ENCODE assay signal across 24 cellular contexts in the genomic region with DNA sequence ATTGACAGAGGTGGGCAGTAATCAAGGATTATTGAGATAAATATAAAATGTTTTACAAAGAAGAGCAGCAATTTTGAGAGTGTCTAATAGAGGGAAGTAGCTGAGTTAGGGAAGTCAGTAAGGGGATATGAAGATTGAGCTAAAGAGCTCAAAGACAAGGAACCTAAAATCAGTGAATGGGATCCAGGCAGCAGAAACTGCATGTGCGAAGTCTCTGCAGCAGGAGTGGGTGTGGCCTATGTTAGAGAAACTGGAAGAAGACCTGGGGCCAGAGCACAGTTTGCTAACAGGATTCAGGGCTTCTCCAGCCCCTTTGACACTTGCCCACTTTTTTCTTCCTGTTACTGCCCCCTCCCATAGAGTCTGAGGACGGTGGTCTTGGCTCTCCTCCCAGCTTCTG. TPM values are rescaled to one million over a fixed set of nuclear protein-coding genes. Genes with fewer than 3 reads are reported as not detected.
DNase-seq lines count a peak whose midpoint lies in the region; ATAC-seq lines count a peak whose summit lies in the region.
"Had no signal": no experiment of that assay in that cellular context is flagged by ENCODE, and none has a peak within 500 bp of the region (broad histone marks: within the 10 kb centered on the region; RNA-seq: fewer than 3 reads in every experiment).

No MANE protein-coding gene starts in this region.

- no peak overlapping the region for H3K27ac Mint-ChIP-seq in activated naive CD4-positive, alpha-beta T cell treated with anti-CD3 and anti-CD28 coated beads for 36 hours
- H3K27ac Mint-ChIP-seq: CD4-positive, alpha-beta T cell had no signal

- no peaks in the 10 kb centered on the region for H3K27me3 Mint-ChIP-seq in activated naive CD4-positive, alpha-beta T cell treated with anti-CD3 and anti-CD28 coated beads for 36 hours (ENCODE audit: low read depth)
- H3K27me3 Mint-ChIP-seq: stimulated activated naive CD8-positive, alpha-beta T cell treated with anti-CD3 and anti-CD28 coated beads, Interleukin-15, amount 100 ng/mL, for 72 hours had no signal

- peak; percentile 7 to 47 for DNase-seq in Kasumi-1 (lab: John Stamatoyannopoulos, UW)
- DNase-seq in NOMO-1 treated with dmso at 0.1 percent for 144 hours (lab: John Stamatoyannopoulos, UW; ENCODE audit: unreplicated experiment): peak; percentile 84
- peak; percentile 37 for DNase-seq in globus pallidus (ENCODE audit: low spot score)
- no peak for DNase-seq in sciatic nerve (ENCODE audit: low spot score)
- DNase-seq in NCI-H2107 treated with DMSO at 0.1 percent for 48 hours (lab: John Stamatoyannopoulos, UW; ENCODE audit: unreplicated experiment): no peak
- no peak for DNase-seq in ecto neural progenitor cell (ENCODE audit: low spot score)
- DNase-seq in activated naive CD4-positive, alpha-beta T cell treated with anti-CD3 and anti-CD28 coated beads for 36 hours: no peak
- DNase-seq: activated CD4-positive, alpha-beta T cell treated with anti-CD3 and anti-CD28 coated beads for 1 hour; activated T-cell treated with anti-CD3 and anti-CD28 coated beads, Interleukin-2, amount 50 U/mL, for 4 hours; CD4-positive, alpha-beta T cell; effector memory CD4-positive, alpha-beta T cell; erythroblast; foreskin fibroblast; IMR-90; left ventricle myocardium inferior; NCI-H1436 treated with DMSO at 0.1 percent for 48 hours; NCI-H2107; NCI-H510A; NK-92 treated with Interleukin-12 subunit alpha and Interleukin-12 subunit beta, amount 100 ng/mL, for 24 hours; sigmoid colon; stimulated activated naive CD8-positive, alpha-beta T cell treated with anti-CD3 and anti-CD28 coated beads, Interleukin-15, amount 100 ng/mL, for 72 hours; SW 1271; tibial artery had no signal

- CTCF ChIA-PET in activated naive CD4-positive, alpha-beta T cell treated with anti-CD3 and anti-CD28 coated beads for 36 hours (lab: Charles Lee): interaction anchor here (1.2 to 4.2 kb wide), 2 partner anchors 11 to 345 kb away, joined by 3 to 31 read pairs; no protein-coding TSS in a partner anchor

- H3K4me1 Mint-ChIP-seq in activated naive CD4-positive, alpha-beta T cell treated with anti-CD3 and anti-CD28 coated beads for 36 hours (ENCODE audit: low read depth): peaks cover 12% of the 10 kb centered on the region

- no peaks in the 10 kb centered on the region for H3K9me3 Mint-ChIP-seq in activated naive CD4-positive, alpha-beta T cell treated with anti-CD3 and anti-CD28 coated beads for 36 hours
- H3K9me3 Mint-ChIP-seq: activated T-cell treated with anti-CD3 and anti-CD28 coated beads, Interleukin-2, amount 50 U/mL, for 4 hours; CD4-positive, alpha-beta T cell; stimulated activated naive CD8-positive, alpha-beta T cell treated with anti-CD3 and anti-CD28 coated beads, Interleukin-15, amount 100 ng/mL, for 72 hours had no signal

- intact Hi-C loops in sciatic nerve (cut with DNase I): no loop called here
- intact Hi-C loops in activated naive CD4-positive, alpha-beta T cell treated with anti-CD3 and anti-CD28 coated beads for 36 hours (cut with micrococcal nuclease): no loop called here

- H3K36me3 Mint-ChIP-seq in activated naive CD4-positive, alpha-beta T cell treated with anti-CD3 and anti-CD28 coated beads for 36 hours (ENCODE audit: low read depth): no peaks in the 10 kb centered on the region

- ATAC-seq in sciatic nerve: peak; percentile 58
- ATAC-seq: activated T-cell treated with anti-CD3 and anti-CD28 coated beads, Interleukin-2, amount 50 U/mL, for 4 hours; HCT116; stimulated activated naive CD8-positive, alpha-beta T cell treated with anti-CD3 and anti-CD28 coated beads, Interleukin-15, amount 100 ng/mL, for 72 hours had no signal

- no peak overlapping the region for H3K4me3 Mint-ChIP-seq in activated naive CD4-positive, alpha-beta T cell treated with anti-CD3 and anti-CD28 coated beads for 36 hours
- H3K4me3 Mint-ChIP-seq: activated T-cell treated with anti-CD3 and anti-CD28 coated beads, Interleukin-2, amount 50 U/mL, for 4 hours; CD4-positive, alpha-beta T cell; stimulated activated naive CD8-positive, alpha-beta T cell treated with anti-CD3 and anti-CD28 coated beads, Interleukin-15, amount 100 ng/mL, for 72 hours had no signal

RNA-seq across cellular contexts. Expression of a gene that starts 36.3 kb away (rescaled TPM):
- 22.8 TPM for total RNA-seq in sciatic nerve
- total RNA-seq in activated naive CD4-positive, alpha-beta T cell treated with anti-CD3 and anti-CD28 coated beads for 36 hours: 1 to 10 TPM; 3.6 to 4.0 TPM

Comparison
In these comparisons a context has a peak if more than half of its experiments do, and no peak if none do; other contexts are left out.
1. DNase-seq: peak in Kasumi-1 (2 of 2), NOMO-1 treated with dmso at 0.1 percent for 144 hours (single experiment) and globus pallidus (single experiment); none in sciatic nerve (single experiment), NCI-H2107 treated with DMSO at 0.1 percent for 48 hours (single experiment), ecto neural progenitor cell (single experiment) and activated naive CD4-positive, alpha-beta T cell treated with anti-CD3 and anti-CD28 coated beads for 36 hours (single experiment).